In genomic region chr12:96056646-96057455, GRCh38 we compare ENCODE assay signal across 26 cellular contexts.
"Had no signal": no experiment of that assay in that cellular context is flagged by ENCODE, and none has a peak within 500 bp of the region (broad histone marks: within the 10 kb centered on the region; RNA-seq: fewer than 3 reads in every experiment).

No MANE protein-coding gene starts in this region.

- ATAC-seq: activated CD4-positive, CD25-positive, alpha-beta regulatory T cell treated with anti-CD3 and anti-CD28 coated beads, Interleukin-2, amount 50 U/mL, for 24 hours; activated CD8-positive, alpha-beta T cell treated with anti-CD3 and anti-CD28 coated beads for 36 hours; activated naive CD4-positive, alpha-beta T cell treated with anti-CD3 and anti-CD28 coated beads, Interleukin-2, amount 50 U/mL, for 72 hours; activated T-cell treated with anti-CD3 and anti-CD28 coated beads, Interleukin-2, amount 50 U/mL, for 4 hours; esophagus mucosa had no signal

- H3K36me3 Mint-ChIP-seq: brain had no signal

- H3K4me3 ChIP-seq: ascending aorta, coronary artery, dorsolateral prefrontal cortex had no signal

- H3K36me3 ChIP-seq: ascending aorta had no signal

- H3K27me3 Mint-ChIP-seq: activated B cell treated with CpG ODN at 0.5 μM for 24 hours; activated CD8-positive, alpha-beta T cell treated with anti-CD3 and anti-CD28 coated beads for 36 hours; activated naive CD8-positive, alpha-beta T cell treated with anti-CD3 and anti-CD28 coated beads, Interleukin-2, amount 10 ng/mL, durations not matched to agents 7 days and 5 days; brain; central memory CD8-positive, alpha-beta T cell; dendritic cell treated with granulocyte-macrophage colony-stimulating factor and Interleukin-4, amounts not matched to agents 40 ng/mL and 50 ng/mL, for 4 days had no signal

- H3K27ac Mint-ChIP-seq: activated B cell treated with CpG ODN at 0.5 μM for 24 hours; activated CD8-positive, alpha-beta T cell treated with anti-CD3 and anti-CD28 coated beads for 36 hours; activated naive CD4-positive, alpha-beta T cell treated with anti-CD3 and anti-CD28 coated beads for 36 hours; activated naive CD4-positive, alpha-beta T cell treated with anti-CD3 and anti-CD28 coated beads, Interleukin-2, amount 50 U/mL, for 72 hours; activated naive CD8-positive, alpha-beta T cell treated with anti-CD3 and anti-CD28 coated beads, Interleukin-2, amount 10 ng/mL, durations not matched to agents 7 days and 5 days; activated T-helper 2 cell treated with anti-CD3 and anti-CD28 coated beads, Interferon-gamma antibody, Interleukin-2, Interleukin-4, amounts not matched to agents 10 μg/mL and 5 μg/mL and 100 μg/mL, durations not matched to agents 14 hours and 24 hours and 36 hours; brain; endodermal cell had no signal

- H3K27me3 ChIP-seq: ascending aorta, dorsolateral prefrontal cortex had no signal

- H3K9me3 Mint-ChIP-seq: activated CD8-positive, alpha-beta T cell treated with anti-CD3 and anti-CD28 coated beads for 36 hours; activated naive CD8-positive, alpha-beta T cell treated with anti-CD3 and anti-CD28 coated beads, Interleukin-2, amount 10 ng/mL, durations not matched to agents 7 days and 5 days; central memory CD8-positive, alpha-beta T cell; dendritic cell treated with granulocyte-macrophage colony-stimulating factor and Interleukin-4, amounts not matched to agents 40 ng/mL and 50 ng/mL, for 4 days had no signal

- H3K4me1 Mint-ChIP-seq: brain, endodermal cell had no signal

- DNase-seq: activated B cell treated with CpG ODN at 0.5 μM for 24 hours; activated CD4-positive, alpha-beta T cell treated with anti-CD3 and anti-CD28 coated beads for 48 hours; activated CD4-positive, alpha-beta T cell treated with anti-CD3 and anti-CD28 coated beads, Interleukin-2, amount 50 U/mL, for 1 hour; activated CD4-positive, alpha-beta T cell treated with anti-CD3 and anti-CD28 coated beads, Interleukin-2, amount 50 U/mL, for 48 hours; activated CD8-positive, alpha-beta memory T cell treated with anti-CD3 and anti-CD28 coated beads, Interleukin-2, amount 50 U/mL, for 48 hours; activated CD8-positive, alpha-beta T cell treated with anti-CD3 and anti-CD28 coated beads for 36 hours; activated effector memory CD4-positive, alpha-beta T cell treated with anti-CD3 and anti-CD28 coated beads, Interleukin-2, amount 50 U/mL, for 16 hours; activated naive CD4-positive, alpha-beta T cell treated with anti-CD3 and anti-CD28 coated beads for 36 hours; activated naive CD8-positive, alpha-beta T cell treated with anti-CD3 and anti-CD28 coated beads, Interleukin-2, amount 10 ng/mL, durations not matched to agents 7 days and 5 days; activated T-cell treated with anti-CD3 and anti-CD28 coated beads, Interleukin-2, amount 50 U/mL, for 4 hours; dorsolateral prefrontal cortex; effector memory CD4-positive, alpha-beta T cell; endodermal cell; foreskin fibroblast; head of caudate nucleus; T-helper 2 cell had no signal

- H3K4me3 Mint-ChIP-seq: activated B cell treated with CpG ODN at 0.5 μM for 24 hours; activated CD8-positive, alpha-beta T cell treated with anti-CD3 and anti-CD28 coated beads for 36 hours; activated naive CD4-positive, alpha-beta T cell treated with anti-CD3 and anti-CD28 coated beads for 36 hours; activated naive CD8-positive, alpha-beta T cell treated with anti-CD3 and anti-CD28 coated beads, Interleukin-2, amount 10 ng/mL, durations not matched to agents 7 days and 5 days; activated T-cell treated with anti-CD3 and anti-CD28 coated beads, Interleukin-2, amount 50 U/mL, for 4 hours; brain; central memory CD8-positive, alpha-beta T cell; dendritic cell treated with granulocyte-macrophage colony-stimulating factor and Interleukin-4, amounts not matched to agents 40 ng/mL and 50 ng/mL, for 4 days; endodermal cell had no signal

- H3K9me3 ChIP-seq: ascending aorta had no signal

- H3K27ac ChIP-seq: ascending aorta, coronary artery, dorsolateral prefrontal cortex, VCaP had no signal

- H3K4me1 ChIP-seq: ascending aorta had no signal
